In genomic region chr7:31340603-31341002, GRCh38 we compare ENCODE assay signal across 23 cellular contexts. TPM values are rescaled to one million over a fixed set of nuclear protein-coding genes. Genes with fewer than 3 reads are reported as not detected.
A peak's percentile ranks its signal among the peaks of the same experiment; 100 is the strongest.
DNase-seq lines count a peak whose midpoint lies in the region; TF ChIP-seq lines count a peak whose summit lies in the region.
"Had no signal": no experiment of that assay in that cellular context is flagged by ENCODE, and none has a peak within 500 bp of the region (broad histone marks: within the 10 kb centered on the region; RNA-seq: fewer than 3 reads in every experiment).

TSS of gene NEUROD6 (minus strand) at chr7:31340726. CDS start at chr7:31339268, 1,458 bp downstream.

- H3K4me1 ChIP-seq in hepatocyte (ENCODE audit: insufficient read depth): no peaks in the 10 kb centered on the region

- DNase-seq in DMS 273 treated with DMSO at 0.1 percent for 48 hours (lab: John Stamatoyannopoulos, UW) (peak; percentile 94), NAMALWA (ENCODE audit: low spot score) (peak; percentile 9), NCI-H69 (lab: John Stamatoyannopoulos, UW) (peak; percentile 15), hepatocyte (ENCODE audit: low spot score) (no peak), SW 1271 (lab: John Stamatoyannopoulos, UW) (no peak), SHP77 (lab: John Stamatoyannopoulos, UW) (no peak), NCI-H2227 (lab: John Stamatoyannopoulos, UW; ENCODE audit: unreplicated experiment) (no peak)
- DNase-seq: Calu3; CD4-positive, alpha-beta memory T cell; DMS79 treated with DMSO at 0.1 percent for 48 hours; GDM1; H9; Kasumi-1; MM.1S; NCI-H2081; Peyer's patch; Right ventricle myocardium superior; T-helper 17 cell had no signal

- 90% methylated on average over 6 of the region's 6 CpGs for WGBS in hepatocyte (ENCODE audit: low lambda C conversion rate, missing lambda C conversion rate)

- H3K4me2 ChIP-seq in hepatocyte: peak within 1 kb of the TSS; percentile 30

- H2AFZ ChIP-seq in hepatocyte: no peak within 1 kb of the TSS

- peaks cover 38% of the 10 kb centered on the region for H3K27me3 ChIP-seq in hepatocyte
- H3K27me3 ChIP-seq: Peyer's patch had no signal

- no peak for TF ChIP-seq CTCF in hepatocyte (IDR thresholded peaks at IDR 0.05; ENCODE audit: poor library complexity)

- H3K9me2 ChIP-seq in hepatocyte (replicated peaks; ENCODE audit: insufficient read depth): no peaks in the 10 kb centered on the region

- H3K79me2 ChIP-seq in hepatocyte: no peaks in the 10 kb centered on the region

- H4K20me1 ChIP-seq in hepatocyte (ENCODE audit: insufficient read depth, poor library complexity, severe bottlenecking): no peaks in the 10 kb centered on the region

- H3K27ac ChIP-seq in hepatocyte: no peak within 1 kb of the TSS
- H3K27ac ChIP-seq: Peyer's patch had no signal

- no peaks in the 10 kb centered on the region for H3K9me3 ChIP-seq in hepatocyte (ENCODE audit: low read depth)
- H3K9me3 ChIP-seq: Peyer's patch had no signal

- H3K4me3 ChIP-seq in hepatocyte: no peak within 1 kb of the TSS
- H3K4me3 ChIP-seq: GM12878, Peyer's patch had no signal

- no peaks in the 10 kb centered on the region for H3K36me3 ChIP-seq in hepatocyte (replicated peaks; ENCODE audit: insufficient read depth, low read depth)
- H3K36me3 ChIP-seq: Peyer's patch had no signal

RNA-seq across cellular contexts. Expression of gene NEUROD6, which starts in this region (rescaled TPM):
- total RNA-seq in hepatocyte: not detected in 2 replicates
- polyA plus RNA-seq in hepatocyte: not detected in 2 replicates
- total RNA-seq: Calu3; CD4-positive, alpha-beta memory T cell; GM12878; H9; HT1080; Peyer's patch; Right ventricle myocardium superior; T-helper 17 cell had no signal
- polyA plus RNA-seq: AG04450; BJ; CD4-positive, alpha-beta memory T cell; GM12878; IgD-negative memory B cell had no signal

Comparison
In these comparisons a context has a peak if more than half of its experiments do, and no peak if none do; other contexts are left out.
1. DNase-seq: peak in DMS 273 treated with DMSO at 0.1 percent for 48 hours (single experiment), NAMALWA (single experiment) and NCI-H69 (single experiment); none in hepatocyte (single experiment), SW 1271 (0 of 2), SHP77 (0 of 2) and NCI-H2227 (single experiment).